In genomic region chr2:202037086-202037485, GRCh38 we compare ENCODE assay signal across 15 cellular contexts. TPM values are rescaled to one million over a fixed set of nuclear protein-coding genes. Genes with fewer than 3 reads are reported as not detected.
DNase-seq lines count a peak whose midpoint lies in the region; ATAC-seq and TF ChIP-seq lines count a peak whose summit lies in the region.
"Had no signal": no experiment of that assay in that cellular context is flagged by ENCODE, and none has a peak within 500 bp of the region (broad histone marks: within the 10 kb centered on the region; RNA-seq: fewer than 3 reads in every experiment).

No MANE protein-coding gene starts in this region.

- no peaks in the 10 kb centered on the region for H3K36me3 ChIP-seq in right atrium auricular region
- no peaks in the 10 kb centered on the region for H3K36me3 ChIP-seq in mesendoderm (ENCODE audit: control insufficient read depth, insufficient read depth, low read length)
- no peaks in the 10 kb centered on the region for H3K36me3 ChIP-seq in uterus

- peak overlapping the region; percentile 96 for H3K56ac ChIP-seq in mesendoderm (ENCODE audit: low read length)

- no peak overlapping the region for H3K18ac ChIP-seq in mesendoderm (ENCODE audit: low read length)

- WGBS in mesendoderm (ENCODE audit: extremely low coverage, insufficient coverage, low lambda C conversion rate), result no CpG with 5 or more reads among the region's 7 CpGs

- H3K4ac ChIP-seq in mesendoderm (ENCODE audit: low read depth, low read length), result no peak overlapping the region

- no peaks in the 10 kb centered on the region for H3K27me3 ChIP-seq in right atrium auricular region
- no peaks in the 10 kb centered on the region for H3K27me3 ChIP-seq in mesendoderm (ENCODE audit: insufficient read depth, low read length, poor library complexity)
- no peaks in the 10 kb centered on the region for H3K27me3 ChIP-seq in uterus

- no peaks in the 10 kb centered on the region for H3K79me1 ChIP-seq in mesendoderm (ENCODE audit: low read length)

- peaks cover 0 to 44% of the 10 kb centered on the region in 2 donors for H3K4me1 ChIP-seq in right atrium auricular region
- H3K4me1 ChIP-seq in mesendoderm (ENCODE audit: control insufficient read depth, low read depth, low read length), result no peaks in the 10 kb centered on the region
- peaks cover 0 to 5% of the 10 kb centered on the region in 2 donors for H3K4me1 ChIP-seq in uterus

- H4K8ac ChIP-seq in mesendoderm (ENCODE audit: low read depth, low read length), result no peak overlapping the region

- H2BK15ac ChIP-seq in mesendoderm (replicated peaks; ENCODE audit: low read depth), result no peak overlapping the region

- ATAC-seq in Right ventricle myocardium superior (ENCODE audit: poor library complexity), result no peak

- H3K79me2 ChIP-seq in mesendoderm (ENCODE audit: control insufficient read depth, insufficient read depth, low read length), result peaks cover 37% of the 10 kb centered on the region

- H2BK120ac ChIP-seq in mesendoderm (ENCODE audit: low read depth, low read length), result no peak overlapping the region

- no peaks in the 10 kb centered on the region for H3K9me3 ChIP-seq in right atrium auricular region
- H3K9me3 ChIP-seq in uterus, result no peaks in the 10 kb centered on the region

- H4K5ac ChIP-seq in mesendoderm (ENCODE audit: low read length), result no peak overlapping the region

- DNase-seq in right atrium auricular region (ENCODE audit: low spot score) (no peak), Right ventricle myocardium superior (no peak), coronary artery (ENCODE audit: low spot score) (no peak), mesendoderm (no peak), uterus (no peak), NCI-H1436 (lab: John Stamatoyannopoulos, UW) (no peak), NCI-H446 treated with DMSO at 0.1 percent for 48 hours (lab: John Stamatoyannopoulos, UW) (no peak), NCI-H526 treated with DMSO at 0.1 percent for 48 hours (lab: John Stamatoyannopoulos, UW) (no peak)
- DNase-seq: activated T-cell treated with anti-CD3 and anti-CD28 coated beads, Interleukin-2, amount 50 U/mL, for 24 hours; cortex of kidney; GOT3; stimulated activated CD4-positive, alpha-beta T cell treated with anti-CD3 and anti-CD28 coated beads, Interleukin-4, amount 100 ng/mL, for 1 hour had no signal

- H3K23ac ChIP-seq in mesendoderm (ENCODE audit: low read length), result no peak overlapping the region

- TF ChIP-seq POLR2A in uterus (IDR thresholded peaks at IDR 0.05), result no peak

- H3K4me3 ChIP-seq in right atrium auricular region (peak overlapping the region; percentile 32 to 66), coronary artery (peak overlapping the region; percentile 86), mesendoderm (ENCODE audit: low read length) (peak overlapping the region; percentile 86), uterus (peak overlapping the region; percentile 14 to 65)

- H2AK5ac ChIP-seq in mesendoderm (ENCODE audit: low read length), result no peak overlapping the region

- no peak overlapping the region for H2BK5ac ChIP-seq in mesendoderm (ENCODE audit: low read length)

- H3K4me2 ChIP-seq in mesendoderm (ENCODE audit: low read length), result peak overlapping the region; percentile 47

- H3K9ac ChIP-seq in mesendoderm (ENCODE audit: low read length), result peak overlapping the region; percentile 92

- H3K27ac ChIP-seq in right atrium auricular region, result peak overlapping the region; percentile 62 to 65
- peak overlapping the region in 1 of 2 donors; percentile 58 for H3K27ac ChIP-seq in coronary artery
- no peak overlapping the region for H3K27ac ChIP-seq in mesendoderm (ENCODE audit: low read depth, low read length)
- H3K27ac ChIP-seq in uterus, result peak overlapping the region; percentile 77 to 98

- intact Hi-C loops in Right ventricle myocardium superior (cut with DNase I) (no loop called here), uterus (cut with DNase I; ENCODE audit: low total_unique reads) (no loop called here)

- TF ChIP-seq CTCF in right atrium auricular region (IDR thresholded peaks at IDR 0.05) (no peak), coronary artery (IDR thresholded peaks at IDR 0.05) (no peak), uterus (IDR thresholded peaks at IDR 0.05) (no peak)

RNA-seq across cellular contexts. Expression of gene FZD7, which starts 3.4 kb away (rescaled TPM):
- total RNA-seq in right atrium auricular region (10 to 100 TPM; 14.1 to 24.5 TPM), Right ventricle myocardium superior (25.3 TPM), uterus (10 to 100 TPM in 3 of 4 donors, under 1 TPM in 1; 0.77 to 38.8 (median 20.0) TPM)
- 61.4 TPM for polyA plus RNA-seq in mesendoderm (2013, experiment 1 of 2)
- 60.0 TPM for polyA plus RNA-seq in mesendoderm (2013, experiment 2 of 2)

RNA-seq across cellular contexts. Expression of gene KIAA2012, which starts 36.0 kb away (rescaled TPM):
- total RNA-seq in right atrium auricular region (not detected), Right ventricle myocardium superior (not detected), uterus (under 1 TPM in 3 of 4 donors, not detected in 1; 0.15 to 0.76 (median 0.26) TPM)
- polyA plus RNA-seq in mesendoderm (2013, experiment 1 of 2), result not detected
- polyA plus RNA-seq in mesendoderm (2013, experiment 2 of 2), result not detected
- total RNA-seq: mesenteric fat pad; NCI-H460; T-helper 1 cell treated with Interleukin-12 subunit alpha and Interleukin-12 subunit beta and Interleukin-4 antibody, amounts not matched to agents 30 ng/mL and 1 ng/mL, for 36 hours had no signal
